8 cellular contexts compared by ENCODE assay signal in genomic region chr22:36339171-36340065, GRCh38. TPM values are rescaled to one million over a fixed set of nuclear protein-coding genes. Genes with fewer than 3 reads are reported as not detected.
DNase-seq lines count a peak whose midpoint lies in the region; TF ChIP-seq lines count a peak whose summit lies in the region.

No MANE protein-coding gene starts in this region.

- TF ChIP-seq POLR2A in testis (IDR thresholded peaks at IDR 0.05), result no peak

- WGBS in testis, 2 donors, result 66 to 72% methylated on average over 6 of the region's 6 CpGs

- H3K4me3 Mint-ChIP-seq in brain (no peak overlapping the region), mesothelial cell of epicardium (no peak overlapping the region)

- H3K36me3 ChIP-seq in testis (ENCODE audit: low read depth, missing control alignments), result no peaks in the 10 kb centered on the region

- TF ChIP-seq CTCF in brain (conservative IDR thresholded peaks at IDR 0.05), result no peak
- no peak for TF ChIP-seq CTCF in mesothelial cell of epicardium (IDR thresholded peaks at IDR 0.05; ENCODE audit: unreplicated experiment)
- no peak for TF ChIP-seq CTCF in testis (IDR thresholded peaks at IDR 0.05)

- no peaks in the 10 kb centered on the region for H3K9me3 ChIP-seq in testis

- H3K4me1 Mint-ChIP-seq in brain (peaks cover 43% of the 10 kb centered on the region), mesothelial cell of epicardium (peaks cover 5% of the 10 kb centered on the region)

- H3K27me3 Mint-ChIP-seq in brain (peaks cover 3% of the 10 kb centered on the region), mesothelial cell of epicardium (ENCODE audit: low read depth) (no peaks in the 10 kb centered on the region)

- no peaks in the 10 kb centered on the region for H3K9me3 Mint-ChIP-seq in brain
- H3K9me3 Mint-ChIP-seq in mesothelial cell of epicardium, result no peaks in the 10 kb centered on the region

- H3K27me3 ChIP-seq in testis, result no peaks in the 10 kb centered on the region

- intact Hi-C loops in testis (cut with DNase I; ENCODE audit: low total_unique reads), result no loop called here

- H3K27ac ChIP-seq in testis, result peak overlapping the region in 1 of 2 donors; percentile 9

- peaks cover 30% of the 10 kb centered on the region for H3K4me1 ChIP-seq in testis

- H3K36me3 Mint-ChIP-seq in brain (peaks cover 44% of the 10 kb centered on the region), mesothelial cell of epicardium (peaks cover 41% of the 10 kb centered on the region)

- H3K4me3 ChIP-seq in testis, result no peak overlapping the region

- H3K27ac Mint-ChIP-seq in brain, result peak overlapping the region in 3 of 5 experiments; percentile 42 to 82 (median 63)
- H3K27ac Mint-ChIP-seq in mesothelial cell of epicardium, result peak overlapping the region; percentile 65

- peak; percentile 53 for DNase-seq in stimulated activated naive CD4-positive, alpha-beta T cell treated with Interleukin-2 at 50 U/mL for 16 hours (lab: John Stamatoyannopoulos, UW)
- no peak for DNase-seq in stimulated activated naive CD4-positive, alpha-beta T cell (lab: John Stamatoyannopoulos, UW)
- DNase-seq in mesothelial cell of epicardium (ENCODE audit: low spot score in 2 of 2, unreplicated experiment in 2 of 2) (no peak), testis (no peak), DMS79 (lab: John Stamatoyannopoulos, UW) (no peak), DMS 273 (lab: John Stamatoyannopoulos, UW; ENCODE audit: unreplicated experiment) (no peak), HK-2 (ENCODE audit: unreplicated experiment) (no peak)

RNA-seq across cellular contexts. Expression of gene MYH9, which starts 48.3 kb away (rescaled TPM):
- 236 TPM for polyA plus RNA-seq in brain (ENCODE audit: insufficient read depth, low read depth, low replicate concordance)
- total RNA-seq in mesothelial cell of epicardium, result 321 to 346 TPM (median 341 TPM) in 3 replicates
- 100 to 1,000 TPM; 141 to 146 TPM for total RNA-seq in testis
- 129 TPM for polyA plus RNA-seq in testis (ENCODE audit: insufficient read depth, low read depth, low replicate concordance)
